Comparison of ENCODE assay signal across 8 cellular contexts in the genomic region with DNA sequence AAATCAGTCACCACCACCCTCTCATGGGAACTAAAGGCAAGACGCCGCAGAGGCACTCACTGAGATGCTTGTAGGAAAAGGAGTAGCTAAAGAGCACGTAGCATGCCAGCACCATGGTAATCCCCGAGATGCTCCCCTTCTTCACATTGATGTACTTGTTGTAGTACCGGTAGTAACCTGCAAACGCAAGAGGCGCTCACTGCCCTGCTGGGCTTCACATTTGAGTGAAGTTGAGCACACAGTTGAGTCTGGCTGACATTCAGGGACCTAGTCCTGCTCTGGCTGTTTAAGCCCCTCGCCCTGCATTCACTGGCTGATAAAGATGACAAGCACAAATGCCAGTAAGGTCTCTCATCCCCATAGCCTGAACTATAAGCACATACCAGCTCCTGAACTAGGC. TPM values are rescaled to one million over a fixed set of nuclear protein-coding genes. Genes with fewer than 3 reads are reported as not detected.
A peak's percentile ranks its signal among the peaks of the same experiment; 100 is the strongest.
DNase-seq lines count a peak whose midpoint lies in the region; ATAC-seq and TF ChIP-seq lines count a peak whose summit lies in the region.

No MANE protein-coding gene starts in this region.

- H3K9me3 Mint-ChIP-seq in CD8-positive, alpha-beta memory T cell: no peaks in the 10 kb centered on the region

- peaks cover 91% of the 10 kb centered on the region for H3K36me3 ChIP-seq in WERI-Rb-1
- H3K36me3 ChIP-seq in CD8-positive, alpha-beta memory T cell (ENCODE audit: insufficient read depth, low read length): peaks cover 38% of the 10 kb centered on the region

- DNase-seq in COLO668 (lab: John Stamatoyannopoulos, UW; ENCODE audit: unreplicated experiment): peak; percentile 11
- DNase-seq in HL-60 (ENCODE audit: low read depth in 1 of 2, low spot score in 1 of 2): peak in 1 of 2 experiments; percentile 56
- DNase-seq in WERI-Rb-1: peak; percentile 46
- peak; percentile 42 for DNase-seq in iris pigment epithelial cell (ENCODE audit: low read depth)
- DNase-seq in GM19238 (ENCODE audit: insufficient read length, low spot score): no peak
- no peak for DNase-seq in CD8-positive, alpha-beta memory T cell
- DNase-seq in KG1 (lab: John Stamatoyannopoulos, UW): no peak

- ATAC-seq in HG03342 (IDR thresholded peaks at IDR 0.05; ENCODE audit: unreplicated experiment): no peak

- H3K4me1 Mint-ChIP-seq in CD8-positive, alpha-beta memory T cell: peaks cover 15 to 37% (median 36%) of the 10 kb centered on the region in 3 donors

- peak overlapping the region in 4 of 8 donors; percentile 29 to 59 (median 37) for H3K27ac Mint-ChIP-seq in CD8-positive, alpha-beta memory T cell

- peaks cover 9% of the 10 kb centered on the region for H3K4me1 ChIP-seq in CD8-positive, alpha-beta memory T cell (ENCODE audit: insufficient read depth, low read length)

- no peaks in the 10 kb centered on the region for H3K27me3 Mint-ChIP-seq in CD8-positive, alpha-beta memory T cell

- H3K27ac ChIP-seq in HL-60 (replicated peaks) (no peak overlapping the region), WERI-Rb-1 (no peak overlapping the region)
- no peak overlapping the region for H3K27ac ChIP-seq in CD8-positive, alpha-beta memory T cell (ENCODE audit: low read depth, low read length)

- H3K4me3 ChIP-seq in HL-60 (replicated peaks; ENCODE audit: insufficient read depth, low read length): no peak overlapping the region
- H3K4me3 ChIP-seq in WERI-Rb-1 (ENCODE audit: low read depth, low read length): no peak overlapping the region
- no peak overlapping the region for H3K4me3 ChIP-seq in CD8-positive, alpha-beta memory T cell (ENCODE audit: low read length)

- H3K27me3 ChIP-seq in HL-60 (ENCODE audit: insufficient read depth, poor library complexity, severe bottlenecking) (no peaks in the 10 kb centered on the region), WERI-Rb-1 (ENCODE audit: insufficient read depth, low read depth, severe bottlenecking) (no peaks in the 10 kb centered on the region)
- H3K27me3 ChIP-seq in CD8-positive, alpha-beta memory T cell (ENCODE audit: insufficient read depth, low read length, poor library complexity, severe bottlenecking): no peaks in the 10 kb centered on the region

- peaks cover 0 to 77% (median 3%) of the 10 kb centered on the region in 3 donors for H3K36me3 Mint-ChIP-seq in CD8-positive, alpha-beta memory T cell

- no peak overlapping the region for H3K4me3 Mint-ChIP-seq in CD8-positive, alpha-beta memory T cell

- H3K9me3 ChIP-seq in WERI-Rb-1 (ENCODE audit: severe bottlenecking): no peaks in the 10 kb centered on the region
- no peaks in the 10 kb centered on the region for H3K9me3 ChIP-seq in CD8-positive, alpha-beta memory T cell (ENCODE audit: low read length)

- POLR2A ChIA-PET in CD8-positive, alpha-beta memory T cell (lab: Charles Lee): no interaction called here

- TF ChIP-seq CTCF in HL-60 (IDR thresholded peaks at IDR 0.05; ENCODE audit: insufficient read depth, low read length) (peak; percentile 54), WERI-Rb-1 (IDR thresholded peaks at IDR 0.05; ENCODE audit: low read depth, low read length) (peak; percentile 64)

- CTCF ChIA-PET in CD8-positive, alpha-beta memory T cell (lab: Charles Lee): interaction anchor here (1.5 kb wide), 1 partner anchor 15 kb away, joined by 5 read pairs; no protein-coding TSS in a partner anchor

RNA-seq across cellular contexts. Expression of gene ATP5MF, which starts 6.9 kb away (rescaled TPM):
- 100 to 1,000 TPM; 438 to 456 TPM for total RNA-seq in CD8-positive, alpha-beta memory T cell
- polyA plus RNA-seq in CD8-positive, alpha-beta memory T cell: 439 TPM

RNA-seq across cellular contexts. Expression of gene ZNF789, which starts 13.6 kb away (rescaled TPM):
- 10 to 100 TPM; 12.3 to 12.5 TPM for total RNA-seq in CD8-positive, alpha-beta memory T cell
- polyA plus RNA-seq in CD8-positive, alpha-beta memory T cell: 6.1 TPM

RNA-seq across cellular contexts. Expression of gene CPSF4, which starts 20.3 kb away (rescaled TPM):
- total RNA-seq in CD8-positive, alpha-beta memory T cell: 10 to 100 TPM; 58.7 to 66.6 TPM
- polyA plus RNA-seq in CD8-positive, alpha-beta memory T cell: 22.7 TPM

RNA-seq across cellular contexts. Expression of gene PTCD1, which starts 20.5 kb away (rescaled TPM):
- 10 to 100 TPM in 1 of 2 experiments, 1 to 10 TPM in 1; 8.4 to 11.4 TPM for total RNA-seq in CD8-positive, alpha-beta memory T cell
- 4.5 TPM for polyA plus RNA-seq in CD8-positive, alpha-beta memory T cell

RNA-seq across cellular contexts. Expression of gene ZNF394, which starts 41.0 kb away (rescaled TPM):
- 10 to 100 TPM; 34.1 to 35.0 TPM for total RNA-seq in CD8-positive, alpha-beta memory T cell
- polyA plus RNA-seq in CD8-positive, alpha-beta memory T cell: 65.6 TPM

Comparison
In these comparisons a context has a peak if more than half of its experiments do, and no peak if none do; other contexts are left out.
1. DNase-seq: peak in COLO668 (single experiment), WERI-Rb-1 (single experiment) and iris pigment epithelial cell (single experiment); none in GM19238 (single experiment), CD8-positive, alpha-beta memory T cell (0 of 5) and KG1 (single experiment).